ENCODE assay signal across 8 cellular contexts in genomic region chr11:62671604-62672528, GRCh38. TPM values are rescaled to one million over a fixed set of nuclear protein-coding genes. Genes with fewer than 3 reads are reported as not detected.
DNase-seq lines count a peak whose midpoint lies in the region; ATAC-seq and TF ChIP-seq lines count a peak whose summit lies in the region.

TSS of gene LBHD1 (minus strand) at chr11:62672267. CDS start at chr11:62670031, 2,236 bp downstream.
TSS of gene UQCC3 (plus strand) at chr11:62671673. CDS start at chr11:62671746, 73 bp downstream.

- ATAC-seq in GM19035 (IDR thresholded peaks at IDR 0.05; ENCODE audit: unreplicated experiment) (peak; percentile 57), HG03460 (IDR thresholded peaks at IDR 0.05; ENCODE audit: unreplicated experiment) (peak; percentile 67), lower lobe of right lung (peak; percentile 93 to 94)

- no peaks in the 10 kb centered on the region for H3K27me3 ChIP-seq in dorsolateral prefrontal cortex
- H3K27me3 ChIP-seq in lower lobe of right lung (ENCODE audit: low read depth): no peaks in the 10 kb centered on the region

- H3K4me1 ChIP-seq in lower lobe of right lung: peaks cover 44% of the 10 kb centered on the region

- H3K27ac ChIP-seq in dorsolateral prefrontal cortex (peak within 1 kb of the TSS; percentile 44 to 97 (median 92)), lower lobe of right lung (peak within 1 kb of the TSS; percentile 93)

- no peaks in the 10 kb centered on the region for H3K9me3 ChIP-seq in lower lobe of right lung

- H3K4me3 ChIP-seq in dorsolateral prefrontal cortex: peak within 1 kb of the TSS; percentile 53 to 99 (median 79)
- peak within 1 kb of the TSS; percentile 98 for H3K4me3 ChIP-seq in lower lobe of right lung

- DNase-seq in AG09319 (ENCODE audit: extremely low read depth, low read depth) (peak; percentile 53), NCI-H748 treated with DMSO at 0.1 percent for 48 hours (lab: John Stamatoyannopoulos, UW) (peak; percentile 74), dorsolateral prefrontal cortex (peak; percentile 60 to 87 (median 83)), lower lobe of right lung (peak; percentile 83)
- DNase-seq in activated CD4-positive, alpha-beta T cell treated with anti-CD3 and anti-CD28 coated beads, Interleukin-2, amount 50 U/mL, for 48 hours: peak; percentile 89 to 92
- peak; percentile 49 to 56 (median 52) for DNase-seq in stimulated activated CD4-positive, alpha-beta T cell treated with anti-CD3 and anti-CD28 coated beads, TNF-alpha, amount 100 ng/mL, for 4 hours (ENCODE audit: low read depth in 3 of 3)

- H3K36me3 ChIP-seq in lower lobe of right lung: peaks cover 49% of the 10 kb centered on the region

- no peak for TF ChIP-seq CTCF in AG09319 (IDR thresholded peaks at IDR 0.05; ENCODE audit: low read depth, low read length)
- peak in 21 of 56 donors; percentile 10 to 50 (median 21) for TF ChIP-seq CTCF in dorsolateral prefrontal cortex (IDR thresholded peaks at IDR 0.05 in 54 of 56, conservative IDR thresholded peaks at IDR 0.05 in 2 of 56; ENCODE audit: low read depth in 1 of 56, partially characterized antibody in 56 of 56)
- TF ChIP-seq CTCF in lower lobe of right lung (IDR thresholded peaks at IDR 0.05): no peak

- intact Hi-C loops in dorsolateral prefrontal cortex (cut with DNase I) (loop anchor here (5.0 to 10.0 kb wide), 2 partner anchors 35 to 277 kb away; partner anchors contain the start of genes BSCL2 (in 1 of the 2) and GNG3 (in 1 of the 2)), lower lobe of right lung (cut with DNase I) (no loop called here)

RNA-seq across cellular contexts. Expression of gene LBHD1, which starts in this region (rescaled TPM):
- total RNA-seq in dorsolateral prefrontal cortex (10 to 100 TPM in 1 of 120 experiments, 1 to 10 TPM in 119; 1.5 to 11.0 (median 4.6) TPM), lower lobe of right lung (11.1 TPM)

RNA-seq across cellular contexts. Expression of gene UQCC3, which starts in this region (rescaled TPM):
- total RNA-seq in dorsolateral prefrontal cortex (1 to 10 TPM; 3.8 to 9.7 (median 6.4) TPM), lower lobe of right lung (6.1 TPM)

Comparison
In these comparisons a context has a peak if more than half of its experiments do, and no peak if none do; other contexts are left out.
1. Peak in every context shown above with its lines: DNase-seq, ATAC-seq, H3K4me3 ChIP-seq and H3K27ac ChIP-seq.